Comparison of ENCODE assay signal across 14 cellular contexts in the genomic region with DNA sequence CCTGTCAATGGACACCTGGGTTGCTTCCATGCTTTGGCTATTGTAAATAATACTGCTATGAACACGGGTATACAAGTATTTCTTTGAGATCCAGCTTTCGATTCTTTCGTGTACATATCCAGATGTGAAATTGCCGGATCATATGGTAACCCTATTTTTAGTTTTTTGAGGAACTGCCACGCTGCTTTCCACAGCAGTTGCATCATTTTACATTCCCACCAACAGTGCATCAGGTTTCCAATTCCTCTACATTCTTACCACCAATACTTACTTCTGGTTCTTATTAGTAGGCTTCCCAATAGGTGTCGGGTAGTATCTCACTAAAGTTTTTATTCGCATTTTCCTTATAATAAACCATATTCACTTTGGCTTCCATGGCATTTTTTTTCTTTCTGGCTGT.
DNase-seq lines count a peak whose midpoint lies in the region; ATAC-seq and TF ChIP-seq lines count a peak whose summit lies in the region.
"Had no signal": no experiment of that assay in that cellular context is flagged by ENCODE, and none has a peak within 500 bp of the region (broad histone marks: within the 10 kb centered on the region; RNA-seq: fewer than 3 reads in every experiment).

No MANE protein-coding gene starts in this region.

- no peaks in the 10 kb centered on the region for H3K36me3 ChIP-seq in adipocyte (ENCODE audit: control insufficient read depth, insufficient read depth, low read length, severe bottlenecking)
- no peaks in the 10 kb centered on the region for H3K36me3 ChIP-seq in thoracic aorta
- H3K36me3 ChIP-seq in gastroesophageal sphincter: no peaks in the 10 kb centered on the region
- H3K36me3 ChIP-seq in effector memory CD4-positive, alpha-beta T cell (ENCODE audit: control insufficient read depth, insufficient read depth, low read length): no peaks in the 10 kb centered on the region
- H3K36me3 ChIP-seq: BE2C had no signal

- DNase-seq in MV-4-11 (lab: John Stamatoyannopoulos, UW): peak; percentile 69
- DNase-seq in adipocyte (ENCODE audit: low read depth): peak; percentile 41
- peak; percentile 32 for DNase-seq in fibroblast of the aortic adventitia (ENCODE audit: low read depth)
- DNase-seq in thoracic aorta (ENCODE audit: low spot score): no peak
- DNase-seq in effector memory CD4-positive, alpha-beta T cell: no peak
- DNase-seq: BE2C; CD4-positive, alpha-beta memory T cell; DMS79; H7 had no signal

- WGBS in gastroesophageal sphincter (ENCODE audit: low coverage in 1 of 2), 2 donors: 81 to 86% methylated on average over 7 of the region's 7 CpGs

- H3K4me3 ChIP-seq in adipocyte (ENCODE audit: low read length): no peak overlapping the region
- no peak overlapping the region for H3K4me3 ChIP-seq in fibroblast of the aortic adventitia (ENCODE audit: low read depth, low read length)
- H3K4me3 ChIP-seq in thoracic aorta: peak overlapping the region; percentile 17
- no peak overlapping the region for H3K4me3 ChIP-seq in gastroesophageal sphincter
- H3K4me3 ChIP-seq in effector memory CD4-positive, alpha-beta T cell (ENCODE audit: insufficient read depth, low read depth, low read length, poor library complexity, severe bottlenecking): no peak overlapping the region
- H3K4me3 ChIP-seq: GM12878, GM23338 had no signal

- H3K4me1 ChIP-seq in adipocyte (ENCODE audit: control insufficient read depth, insufficient read depth, low read length) (no peaks in the 10 kb centered on the region), thoracic aorta (ENCODE audit: control insufficient read depth in 1 of 2, low read depth in 2 of 2) (peaks cover 24 to 60% of the 10 kb centered on the region in 2 donors), gastroesophageal sphincter (no peaks in the 10 kb centered on the region)
- H3K4me1 ChIP-seq in effector memory CD4-positive, alpha-beta T cell (ENCODE audit: control insufficient read depth, insufficient read depth, low read length, poor library complexity, severe bottlenecking): no peaks in the 10 kb centered on the region
- H3K4me1 ChIP-seq: BE2C had no signal

- no peak for TF ChIP-seq EP300 in gastroesophageal sphincter (IDR thresholded peaks at IDR 0.05)

- TF ChIP-seq CTCF in fibroblast of the aortic adventitia (IDR thresholded peaks at IDR 0.05; ENCODE audit: insufficient read depth, low read length): no peak
- no peak for TF ChIP-seq CTCF in thoracic aorta (IDR thresholded peaks at IDR 0.05)
- TF ChIP-seq CTCF in gastroesophageal sphincter (IDR thresholded peaks at IDR 0.05): no peak

- H3K9me3 ChIP-seq in adipocyte (ENCODE audit: control insufficient read depth, low read length) (peaks cover 1% of the 10 kb centered on the region), thoracic aorta (no peaks in the 10 kb centered on the region), gastroesophageal sphincter (no peaks in the 10 kb centered on the region)
- H3K9me3 ChIP-seq in effector memory CD4-positive, alpha-beta T cell (ENCODE audit: control insufficient read depth, low read length): no peaks in the 10 kb centered on the region
- H3K9me3 ChIP-seq: BE2C had no signal

- no peak for ATAC-seq in thoracic aorta (ENCODE audit: insufficient number of reproducible peaks, low FRiP score, low read depth)
- no peak for ATAC-seq in gastroesophageal sphincter
- no peak for ATAC-seq in HG02798 (IDR thresholded peaks at IDR 0.05; ENCODE audit: poor library complexity, unreplicated experiment)
- ATAC-seq: GM12878, GM23338 had no signal

- peak overlapping the region in 1 of 2 donors; percentile 35 for H3K27ac ChIP-seq in thoracic aorta
- no peak overlapping the region for H3K27ac ChIP-seq in gastroesophageal sphincter
- no peak overlapping the region for H3K27ac ChIP-seq in effector memory CD4-positive, alpha-beta T cell (ENCODE audit: insufficient read depth, low read length, poor library complexity, severe bottlenecking)
- H3K27ac ChIP-seq: C4-2B had no signal

- H3K27me3 ChIP-seq in adipocyte (replicated peaks; ENCODE audit: control insufficient read depth, insufficient read depth, low read length): no peaks in the 10 kb centered on the region
- no peaks in the 10 kb centered on the region for H3K27me3 ChIP-seq in thoracic aorta (replicated peaks; ENCODE audit: insufficient read depth)
- no peaks in the 10 kb centered on the region for H3K27me3 ChIP-seq in gastroesophageal sphincter
- H3K27me3 ChIP-seq in effector memory CD4-positive, alpha-beta T cell (replicated peaks; ENCODE audit: control insufficient read depth, insufficient read depth, low read length, poor library complexity, severe bottlenecking): no peaks in the 10 kb centered on the region
- H3K27me3 ChIP-seq: BE2C had no signal

- H3K9ac ChIP-seq in adipocyte (ENCODE audit: low read length): no peak overlapping the region

- no peak for TF ChIP-seq POLR2A in gastroesophageal sphincter (IDR thresholded peaks at IDR 0.05)

Comparison
In these comparisons a context has a peak if more than half of its experiments do, and no peak if none do; other contexts are left out.
1. DNase-seq: peak in MV-4-11 (single experiment), adipocyte (single experiment) and fibroblast of the aortic adventitia (single experiment); none in thoracic aorta (single experiment) and effector memory CD4-positive, alpha-beta T cell (0 of 3).